In the genomic region with DNA sequence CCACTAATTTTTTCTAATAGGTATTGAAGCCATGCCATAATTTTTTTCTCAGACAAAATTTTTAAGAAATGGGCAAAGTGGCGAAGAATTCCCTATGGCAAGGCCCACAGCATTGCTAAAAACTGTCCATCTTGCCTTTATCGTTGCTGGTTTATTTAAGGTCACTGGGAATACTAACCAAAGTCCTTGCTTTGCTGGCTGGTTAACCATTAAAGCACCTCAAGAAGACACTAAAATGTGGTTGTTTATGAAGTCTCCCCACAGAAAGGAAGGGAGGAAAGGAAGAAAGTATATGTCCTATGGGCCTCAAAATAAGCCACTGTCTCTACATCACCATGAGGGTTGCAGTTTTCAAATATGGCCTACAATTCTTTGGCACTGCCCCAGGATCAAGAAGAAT, we compare ENCODE assay signal across 1 cellular context.
TF ChIP-seq lines count a peak whose summit lies in the region.

No MANE protein-coding gene starts in this region.

TF ChIP-seq in A549, 52 proteins besides CTCF, POLR2A, EP300 and RAD21 (continued from another document):
- TF ChIP-seq TP53 (CRISPR knock-in tag; IDR thresholded peaks at IDR 0.05) (no peak), JUN (IDR thresholded peaks at IDR 0.05) (no peak), MAFK (IDR thresholded peaks at IDR 0.05; ENCODE audit: partially characterized antibody) (no peak)
